In the genomic region with DNA sequence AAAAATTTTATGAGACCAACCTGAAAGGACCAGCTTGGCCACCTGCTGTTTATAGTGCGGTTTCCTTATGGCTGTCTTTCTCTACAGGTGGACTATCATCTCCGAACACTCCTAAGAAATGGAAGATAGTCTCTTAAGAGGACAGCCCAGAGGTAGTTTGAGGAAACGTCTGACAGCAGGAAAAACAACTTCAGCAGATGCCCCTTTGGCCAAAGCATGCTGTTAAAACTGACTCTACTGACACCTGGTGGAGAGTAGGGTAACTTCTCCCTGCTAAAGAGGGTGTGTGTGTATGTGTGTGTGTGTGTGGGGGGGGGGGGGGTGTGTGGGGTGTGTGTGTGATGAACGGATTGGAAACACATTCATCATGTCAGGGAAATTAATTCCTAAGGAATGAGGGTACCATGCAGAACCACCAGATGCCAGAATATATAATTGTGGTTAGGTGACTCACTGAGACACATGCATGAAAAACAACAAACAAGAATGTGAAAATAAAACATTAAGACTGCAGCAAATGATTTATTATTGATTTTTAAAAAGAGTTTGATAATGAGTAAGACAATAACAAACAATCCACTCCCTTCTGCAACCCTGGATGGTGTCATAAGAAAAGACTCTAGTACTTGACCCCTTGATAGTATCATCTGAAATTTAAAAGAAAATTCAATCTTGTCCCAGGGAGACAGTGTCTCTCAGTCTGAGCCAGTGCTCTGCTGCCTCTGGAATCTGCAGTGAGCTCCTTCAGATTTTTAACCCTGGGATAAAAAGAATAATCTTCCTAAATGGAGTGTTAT, we compare ENCODE assay signal across 8 cellular contexts.
DNase-seq lines count a peak whose midpoint lies in the region; ATAC-seq and TF ChIP-seq lines count a peak whose summit lies in the region.

No MANE protein-coding gene starts in this region.

- POLR2A ChIA-PET in Caco-2 (lab: Charles Lee): no interaction called here
- POLR2A ChIA-PET in activated CD4-positive, alpha-beta T cell treated with anti-CD3 and anti-CD28 coated beads, Interleukin-2, amount 10 ng/mL, durations not matched to agents 7 days and 5 days (lab: Charles Lee): no interaction called here

- no peak overlapping the region for H4K8ac ChIP-seq in neuronal stem cell (ENCODE audit: low read depth, low read length)

- H3K36me3 Mint-ChIP-seq in Caco-2 (ENCODE audit: insufficient read depth, unreplicated experiment): no peaks in the 10 kb centered on the region
- H3K36me3 Mint-ChIP-seq in activated CD4-positive, alpha-beta T cell treated with anti-CD3 and anti-CD28 coated beads, Interleukin-2, amount 10 ng/mL, durations not matched to agents 7 days and 5 days (ENCODE audit: low read depth): no peaks in the 10 kb centered on the region
- H3K36me3 Mint-ChIP-seq in stimulated activated memory B cell treated with anti-CD40 and anti-IgM and Interleukin-4, amounts not matched to agents 10 μg/mL and 1 μg/mL and 100 μg/mL, for 72 hours: no peaks in the 10 kb centered on the region

- no peak overlapping the region for H4K91ac ChIP-seq in neuronal stem cell (ENCODE audit: low read depth, low read length, poor library complexity)

- no peak overlapping the region for H3K27ac Mint-ChIP-seq in Caco-2 (ENCODE audit: unreplicated experiment)
- no peak overlapping the region for H3K27ac Mint-ChIP-seq in activated CD4-positive, alpha-beta T cell treated with anti-CD3 and anti-CD28 coated beads, Interleukin-2, amount 10 ng/mL, durations not matched to agents 7 days and 5 days
- no peak overlapping the region for H3K27ac Mint-ChIP-seq in stimulated activated memory B cell treated with anti-CD40 and anti-IgM and Interleukin-4, amounts not matched to agents 10 μg/mL and 1 μg/mL and 100 μg/mL, for 72 hours

- no peak overlapping the region for H3K9ac ChIP-seq in neuronal stem cell (ENCODE audit: low read depth, low read length, poor library complexity)

- H2BK15ac ChIP-seq in neuronal stem cell (ENCODE audit: low read length): no peak overlapping the region

- no peaks in the 10 kb centered on the region for H3K79me1 ChIP-seq in neuronal stem cell (ENCODE audit: low read depth, low read length)

- H3K23ac ChIP-seq in neuronal stem cell (ENCODE audit: low read depth, low read length, poor library complexity): no peak overlapping the region

- H2BK12ac ChIP-seq in neuronal stem cell (ENCODE audit: low read length): no peak overlapping the region

- H3K36me3 ChIP-seq in Caco-2 (ENCODE audit: control insufficient read depth, insufficient read depth, low read length) (no peaks in the 10 kb centered on the region), neuronal stem cell (replicated peaks in 1 of 2; ENCODE audit: control insufficient read depth in 2 of 2, insufficient read depth in 2 of 2, low read length in 2 of 2) (no peaks in the 10 kb centered on the region)

- intact Hi-C loops in Caco-2 (cut with micrococcal nuclease; ENCODE audit: unreplicated experiment): loop anchor here (1.0 to 10.0 kb wide), 5 partner anchors 52 to 447 kb away; no protein-coding TSS in a partner anchor

- H3K4me1 ChIP-seq in Caco-2 (no peaks in the 10 kb centered on the region), neuronal stem cell (ENCODE audit: control insufficient read depth in 2 of 2, insufficient read depth in 1 of 2, low read depth in 1 of 2, low read length in 2 of 2) (peaks cover 0 to 6% of the 10 kb centered on the region in 2 donors)

- no TSS peak for BruUV-seq in Caco-2 (replicated peaks; lab: Mats Ljungman, UMichigan)

- no peak overlapping the region for H3K4ac ChIP-seq in neuronal stem cell (ENCODE audit: low read length)

- DNase-seq in Caco-2 (peak; percentile 53 to 74), NCI-H2107 treated with DMSO at 0.1 percent for 48 hours (lab: John Stamatoyannopoulos, UW; ENCODE audit: unreplicated experiment) (peak; percentile 53), fibroblast of the conjunctiva (ENCODE audit: low read depth) (peak; percentile 87), neuronal stem cell (ENCODE audit: low spot score) (peak; percentile 59)
- DNase-seq in activated CD4-positive, alpha-beta T cell treated with anti-CD3 and anti-CD28 coated beads, Interleukin-2, amount 10 ng/mL, durations not matched to agents 7 days and 5 days: peak; percentile 48

- no peaks in the 10 kb centered on the region for H3K9me3 Mint-ChIP-seq in Caco-2 (ENCODE audit: unreplicated experiment)
- H3K9me3 Mint-ChIP-seq in activated CD4-positive, alpha-beta T cell treated with anti-CD3 and anti-CD28 coated beads, Interleukin-2, amount 10 ng/mL, durations not matched to agents 7 days and 5 days: no peaks in the 10 kb centered on the region
- no peaks in the 10 kb centered on the region for H3K9me3 Mint-ChIP-seq in stimulated activated memory B cell treated with anti-CD40 and anti-IgM and Interleukin-4, amounts not matched to agents 10 μg/mL and 1 μg/mL and 100 μg/mL, for 72 hours

- H2BK120ac ChIP-seq in neuronal stem cell (ENCODE audit: low read depth, low read length): no peak overlapping the region

- no peak overlapping the region for H2AFZ ChIP-seq in neuronal stem cell (ENCODE audit: low read length)

- H2BK5ac ChIP-seq in neuronal stem cell (ENCODE audit: low read length): no peak overlapping the region

- CTCF ChIA-PET in Caco-2 (lab: Charles Lee): no interaction called here
- CTCF ChIA-PET in activated CD4-positive, alpha-beta T cell treated with anti-CD3 and anti-CD28 coated beads, Interleukin-2, amount 10 ng/mL, durations not matched to agents 7 days and 5 days (lab: Charles Lee): no interaction called here

- no CpG with 5 or more reads among the region's 4 CpGs for WGBS in neuronal stem cell (ENCODE audit: extremely low coverage in 2 of 2, insufficient read length in 2 of 2, insufficient replicate concordance in 1 of 2), 2 donors

- H3K14ac ChIP-seq in neuronal stem cell (ENCODE audit: low read length): no peak overlapping the region

- H2AK5ac ChIP-seq in neuronal stem cell (ENCODE audit: low read depth, low read length): no peak overlapping the region

- H3K18ac ChIP-seq in neuronal stem cell (ENCODE audit: low read length): no peak overlapping the region

- H3K4me3 ChIP-seq in Caco-2 (ENCODE audit: low read depth, low read length) (no peak overlapping the region), neuronal stem cell (ENCODE audit: low read length in 2 of 2) (no peak overlapping the region)

- H3K4me3 Mint-ChIP-seq in Caco-2 (ENCODE audit: unreplicated experiment): no peak overlapping the region
- H3K4me3 Mint-ChIP-seq in activated CD4-positive, alpha-beta T cell treated with anti-CD3 and anti-CD28 coated beads, Interleukin-2, amount 10 ng/mL, durations not matched to agents 7 days and 5 days: no peak overlapping the region
- H3K4me3 Mint-ChIP-seq in stimulated activated memory B cell treated with anti-CD40 and anti-IgM and Interleukin-4, amounts not matched to agents 10 μg/mL and 1 μg/mL and 100 μg/mL, for 72 hours: no peak overlapping the region

- H3K9me3 ChIP-seq in Caco-2: no peaks in the 10 kb centered on the region
- H3K9me3 ChIP-seq in neuronal stem cell (replicated peaks in 1 of 2; ENCODE audit: control insufficient read depth in 2 of 2, insufficient read depth in 1 of 2, low read depth in 1 of 2, low read length in 2 of 2): no peaks in the 10 kb centered on the region

- peak; percentile 57 to 75 for TF ChIP-seq CTCF in Caco-2 (IDR thresholded peaks at IDR 0.05; ENCODE audit: insufficient read depth in 1 of 2, low read depth in 1 of 2, low read length in 1 of 2, severe bottlenecking in 1 of 2, unreplicated experiment in 1 of 2)

- no peak overlapping the region for H3K27ac ChIP-seq in neuronal stem cell (replicated peaks; ENCODE audit: low read length)

- ATAC-seq in GM18870 (IDR thresholded peaks at IDR 0.05; ENCODE audit: unreplicated experiment): peak; percentile 61
- peak; percentile 82 for ATAC-seq in HG03039 (IDR thresholded peaks at IDR 0.05; ENCODE audit: unreplicated experiment)
- ATAC-seq in stimulated activated memory B cell treated with anti-CD40 and anti-IgM and Interleukin-4, amounts not matched to agents 10 μg/mL and 1 μg/mL and 100 μg/mL, for 72 hours: no peak

- H3K27me3 Mint-ChIP-seq in Caco-2 (ENCODE audit: insufficient read depth, unreplicated experiment): no peaks in the 10 kb centered on the region
- H3K27me3 Mint-ChIP-seq in activated CD4-positive, alpha-beta T cell treated with anti-CD3 and anti-CD28 coated beads, Interleukin-2, amount 10 ng/mL, durations not matched to agents 7 days and 5 days: no peaks in the 10 kb centered on the region
- H3K27me3 Mint-ChIP-seq in stimulated activated memory B cell treated with anti-CD40 and anti-IgM and Interleukin-4, amounts not matched to agents 10 μg/mL and 1 μg/mL and 100 μg/mL, for 72 hours: peaks cover 6% of the 10 kb centered on the region

- no peaks in the 10 kb centered on the region for H3K4me1 Mint-ChIP-seq in Caco-2 (ENCODE audit: low read depth, unreplicated experiment)
- no peaks in the 10 kb centered on the region for H3K4me1 Mint-ChIP-seq in activated CD4-positive, alpha-beta T cell treated with anti-CD3 and anti-CD28 coated beads, Interleukin-2, amount 10 ng/mL, durations not matched to agents 7 days and 5 days
- H3K4me1 Mint-ChIP-seq in stimulated activated memory B cell treated with anti-CD40 and anti-IgM and Interleukin-4, amounts not matched to agents 10 μg/mL and 1 μg/mL and 100 μg/mL, for 72 hours: peaks cover 9% of the 10 kb centered on the region

- no peaks in the 10 kb centered on the region for H3K27me3 ChIP-seq in Caco-2 (replicated peaks; ENCODE audit: control insufficient read depth, insufficient read depth, low read length)
- H3K27me3 ChIP-seq in neuronal stem cell (ENCODE audit: control insufficient read depth in 3 of 3, insufficient read depth in 3 of 3, low read depth in 1 of 3, low read length in 3 of 3): no peaks in the 10 kb centered on the region

- no peak overlapping the region for H3K4me2 ChIP-seq in neuronal stem cell (ENCODE audit: insufficient read depth, low read length, poor library complexity, severe bottlenecking)
